8 cellular contexts compared by ENCODE assay signal in the genomic region with DNA sequence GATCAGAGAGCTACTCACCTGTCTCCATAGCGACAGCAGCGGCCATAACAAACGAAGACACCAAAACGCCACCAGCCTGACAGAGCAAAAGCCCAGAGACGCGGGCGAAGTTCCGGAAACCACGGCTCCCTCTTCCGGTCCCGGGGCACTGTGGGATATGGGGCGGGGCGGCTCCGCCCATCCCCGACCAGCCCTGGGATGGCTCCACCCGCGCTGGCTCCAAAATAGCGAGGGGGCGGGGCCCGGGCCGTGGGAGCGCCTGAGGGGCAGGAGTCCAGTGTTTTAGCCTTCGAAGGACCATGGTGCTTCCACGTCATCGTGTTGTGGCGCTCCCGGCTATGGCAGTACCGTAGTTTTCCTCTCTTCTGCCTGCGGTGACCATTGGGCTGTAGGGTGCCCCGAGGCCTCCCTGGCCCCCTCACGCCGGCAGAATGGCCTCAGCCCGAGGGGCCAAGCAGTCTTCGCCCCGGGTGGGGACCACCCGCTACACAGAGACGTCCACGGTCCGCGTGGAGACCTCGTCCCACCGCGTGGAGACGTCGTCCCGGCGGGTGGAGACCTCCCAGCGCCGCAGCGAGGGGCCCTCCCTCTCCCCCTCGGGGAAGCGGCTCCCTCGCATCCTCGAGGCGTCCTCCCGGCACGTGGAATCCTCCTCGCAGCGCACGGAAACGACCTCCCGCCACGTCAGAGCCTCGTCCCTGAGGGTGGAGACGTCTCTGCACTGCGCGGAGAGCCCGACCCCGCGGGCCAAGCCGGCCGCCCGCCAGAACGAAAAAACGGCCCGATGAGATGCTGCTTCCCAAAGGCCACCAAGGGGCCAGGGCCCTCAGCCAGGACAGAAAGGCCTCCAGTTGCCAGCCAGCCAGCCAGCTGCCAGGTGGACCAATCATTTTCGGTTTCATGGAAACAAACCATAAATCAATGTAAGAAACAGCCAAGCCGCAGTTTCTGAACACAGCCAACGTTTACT. TPM values are rescaled to one million over a fixed set of nuclear protein-coding genes. Genes with fewer than 3 reads are reported as not detected.
DNase-seq lines count a peak whose midpoint lies in the region; ATAC-seq and TF ChIP-seq lines count a peak whose summit lies in the region.

A gene (plus strand): TSS at position 280 of the 970 bp plus-strand sequence. CDS start 152 bp downstream, at position 432.
A gene (minus strand): TSS at position 123 of the 970 bp plus-strand sequence. CDS start 77 bp downstream, at position 46.

- H3K36me3 ChIP-seq in ascending aorta (peaks cover 0 to 24% of the 10 kb centered on the region in 2 donors), uterus (no peaks in the 10 kb centered on the region)

- H3K27ac Mint-ChIP-seq in T-helper 2 cell treated with Interferon-gamma antibody and Interleukin-4, amounts not matched to agents 5 μg/mL and 100 μg/mL, for 36 hours = peak within 1 kb of the TSS; percentile 100

- peaks cover 19% of the 10 kb centered on the region for H3K36me3 Mint-ChIP-seq in T-helper 2 cell treated with Interferon-gamma antibody and Interleukin-4, amounts not matched to agents 5 μg/mL and 100 μg/mL, for 36 hours (ENCODE audit: low read depth)

- peak within 1 kb of the TSS; percentile 99 for H3K4me3 Mint-ChIP-seq in T-helper 2 cell treated with Interferon-gamma antibody and Interleukin-4, amounts not matched to agents 5 μg/mL and 100 μg/mL, for 36 hours

- TF ChIP-seq POLR2A in GM15510 (IDR thresholded peaks at IDR 0.05; ENCODE audit: borderline replicate concordance, extremely low read depth, insufficient read length) = peak; percentile 69
- TF ChIP-seq POLR2A in uterus (IDR thresholded peaks at IDR 0.05) = peak; percentile 36 to 55

- DNase-seq in NCI-H187 treated with DMSO at 0.1 percent for 48 hours (lab: John Stamatoyannopoulos, UW) = peak; percentile 28
- DNase-seq in T-helper 2 cell treated with Interferon-gamma antibody and Interleukin-4, amounts not matched to agents 5 μg/mL and 100 μg/mL, for 36 hours (ENCODE audit: low spot score) = peak; percentile 95
- peak; percentile 77 to 98 for DNase-seq in ascending aorta (ENCODE audit: low spot score in 2 of 2)
- DNase-seq in right cardiac atrium = peak; percentile 94 to 98 (median 98)
- peak; percentile 52 for DNase-seq in pulmonary artery endothelial cell (ENCODE audit: low read depth, low spot score)
- peak; percentile 92 to 96 for DNase-seq in uterus

- peaks cover 28% of the 10 kb centered on the region for H3K27me3 Mint-ChIP-seq in T-helper 2 cell treated with Interferon-gamma antibody and Interleukin-4, amounts not matched to agents 5 μg/mL and 100 μg/mL, for 36 hours (ENCODE audit: low read depth)

- intact Hi-C loops in ascending aorta (cut with DNase I) (loop anchor here (1.0 to 10.0 kb wide), 5 partner anchors 11 to 1167 kb away; a partner anchor contains a TSS), right cardiac atrium (cut with DNase I) (no loop called here), uterus (cut with DNase I; ENCODE audit: low total_unique reads) (no loop called here)

- H3K9me3 ChIP-seq in ascending aorta (peaks cover 0 to 5% of the 10 kb centered on the region in 2 donors), right cardiac atrium (ENCODE audit: control insufficient read depth, low read length) (no peaks in the 10 kb centered on the region), uterus (no peaks in the 10 kb centered on the region)

- ATAC-seq in HG02938 (IDR thresholded peaks at IDR 0.05; ENCODE audit: unreplicated experiment) = peak; percentile 77
- ATAC-seq in right cardiac atrium = peak; percentile 99

- peak within 1 kb of the TSS; percentile 62 to 94 for H3K4me3 ChIP-seq in ascending aorta
- H3K4me3 ChIP-seq in right cardiac atrium (ENCODE audit: low read length) = peak within 1 kb of the TSS; percentile 93
- peak within 1 kb of the TSS; percentile 70 to 85 for H3K4me3 ChIP-seq in uterus

- H3K4me1 ChIP-seq in ascending aorta (peaks cover 0 to 21% of the 10 kb centered on the region in 2 donors), right cardiac atrium (ENCODE audit: control insufficient read depth, insufficient read depth, low read length) (peaks cover 4% of the 10 kb centered on the region), uterus (peaks cover 0 to 8% of the 10 kb centered on the region in 2 donors)

- H3K27me3 ChIP-seq in ascending aorta (no peaks in the 10 kb centered on the region), right cardiac atrium (ENCODE audit: control insufficient read depth, insufficient read depth) (no peaks in the 10 kb centered on the region), uterus (no peaks in the 10 kb centered on the region)

- TF ChIP-seq CTCF in ascending aorta (IDR thresholded peaks at IDR 0.05) (peak in 1 of 3 experiments; percentile 4), uterus (IDR thresholded peaks at IDR 0.05) (peak in 1 of 4 experiments; percentile 9)

- H3K27ac ChIP-seq in ascending aorta (peak within 1 kb of the TSS; percentile 73 to 78), right cardiac atrium (ENCODE audit: low read length) (peak within 1 kb of the TSS; percentile 92), uterus (peak within 1 kb of the TSS; percentile 72 to 77)

- no peaks in the 10 kb centered on the region for H3K9me3 Mint-ChIP-seq in T-helper 2 cell treated with Interferon-gamma antibody and Interleukin-4, amounts not matched to agents 5 μg/mL and 100 μg/mL, for 36 hours

- H3K4me1 Mint-ChIP-seq in T-helper 2 cell treated with Interferon-gamma antibody and Interleukin-4, amounts not matched to agents 5 μg/mL and 100 μg/mL, for 36 hours (ENCODE audit: low read depth) = peaks cover 55% of the 10 kb centered on the region

- WGBS in right cardiac atrium = 9% methylated on average over 79 of the region's 79 CpGs

RNA-seq across cellular contexts. Expression of the first gene that starts in this region (rescaled TPM):
- total RNA-seq in ascending aorta (4.3 TPM), right cardiac atrium (under 1 TPM; 0.47 to 0.91 (median 0.63) TPM), pulmonary artery endothelial cell (0.35 and 0.40 TPM in 2 replicates), uterus (1 to 10 TPM in 3 of 4 donors, under 1 TPM in 1; 0.26 to 3.2 (median 1.3) TPM)
- 1.0 TPM for polyA plus RNA-seq in right cardiac atrium

RNA-seq across cellular contexts. Expression of the second gene that starts in this region (rescaled TPM):
- total RNA-seq in ascending aorta = not detected
- total RNA-seq in right cardiac atrium = 10 to 100 TPM; 14.0 to 20.4 (median 15.7) TPM
- polyA plus RNA-seq in right cardiac atrium = 24.1 TPM
- total RNA-seq in pulmonary artery endothelial cell = 17.6 and 19.1 TPM in 2 replicates
- 10 to 100 TPM in 3 of 4 donors, 1 to 10 TPM in 1; 1.5 to 49.7 (median 15.7) TPM for total RNA-seq in uterus

Comparison
In these comparisons a context has a peak if more than half of its experiments do, and no peak if none do; other contexts are left out.
1. Peak in every context shown above with its lines: DNase-seq, ATAC-seq, H3K4me3 ChIP-seq and H3K27ac ChIP-seq.
2. DNase-seq: peak in every context shown above with its lines; median percentile 98 in right cardiac atrium; 95 in T-helper 2 cell treated with Interferon-gamma antibody and Interleukin-4, amounts not matched to agents 5 μg/mL and 100 μg/mL, for 36 hours; 94 in uterus; 88 in ascending aorta; 52 in pulmonary artery endothelial cell; 28 in NCI-H187 treated with DMSO at 0.1 percent for 48 hours.